ENCODE assay signal across 8 cellular contexts in the genomic region with DNA sequence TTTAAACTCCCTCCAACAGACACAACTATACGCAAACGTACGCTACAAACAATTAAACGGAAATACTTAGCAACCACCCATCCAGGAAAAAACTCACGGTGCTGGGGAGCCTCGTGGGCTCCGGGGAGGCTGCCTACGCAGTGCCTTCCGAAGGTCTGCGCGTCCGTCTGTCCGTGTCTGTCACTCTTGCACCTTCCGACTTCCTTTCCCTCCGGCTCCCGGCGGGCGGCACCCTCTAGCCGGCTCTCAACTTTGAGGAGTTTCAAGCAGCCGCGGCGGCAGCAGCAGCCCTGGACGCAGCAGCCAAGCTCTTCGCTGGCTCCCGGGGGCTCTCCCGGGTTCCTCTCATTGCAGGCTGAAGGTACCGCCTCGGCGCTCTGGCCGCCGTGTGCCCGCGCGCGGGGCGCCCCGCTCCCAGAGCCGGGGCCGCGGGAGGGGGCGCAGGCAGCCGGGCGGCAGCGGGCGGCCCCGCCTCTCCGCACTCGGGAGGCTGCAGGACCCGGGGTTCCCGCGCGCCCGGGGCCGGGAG. TPM values are rescaled to one million over a fixed set of nuclear protein-coding genes. Genes with fewer than 3 reads are reported as not detected.
A peak's percentile ranks its signal among the peaks of the same experiment; 100 is the strongest.
DNase-seq lines count a peak whose midpoint lies in the region; ATAC-seq and TF ChIP-seq lines count a peak whose summit lies in the region.

A gene with protein sequence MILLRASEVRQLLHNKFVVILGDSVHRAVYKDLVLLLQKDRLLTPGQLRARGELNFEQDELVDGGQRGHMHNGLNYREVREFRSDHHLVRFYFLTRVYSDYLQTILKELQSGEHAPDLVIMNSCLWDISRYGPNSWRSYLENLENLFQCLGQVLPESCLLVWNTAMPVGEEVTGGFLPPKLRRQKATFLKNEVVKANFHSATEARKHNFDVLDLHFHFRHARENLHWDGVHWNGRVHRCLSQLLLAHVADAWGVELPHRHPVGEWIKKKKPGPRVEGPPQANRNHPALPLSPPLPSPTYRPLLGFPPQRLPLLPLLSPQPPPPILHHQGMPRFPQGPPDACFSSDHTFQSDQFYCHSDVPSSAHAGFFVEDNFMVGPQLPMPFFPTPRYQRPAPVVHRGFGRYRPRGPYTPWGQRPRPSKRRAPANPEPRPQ (plus strand): TSS at position 257 of the 529 bp plus-strand sequence. CDS start 155,443 bp downstream, outside the sequence.

- no peaks in the 10 kb centered on the region for H3K9me3 ChIP-seq in BLaER1 treated with 17β-estradiol and CSF1 and Interleukin-3, amounts not matched to agents 10 nM and 100 nM (replicated peaks in 1 of 11)
- no peaks in the 10 kb centered on the region for H3K9me3 ChIP-seq in left ventricle myocardium inferior (replicated peaks)
- H3K9me3 ChIP-seq in vagina, result no peaks in the 10 kb centered on the region

- H3K4me1 ChIP-seq in BLaER1 treated with 17β-estradiol and CSF1 and Interleukin-3, amounts not matched to agents 10 nM and 100 nM, result peaks cover 16 to 38% (median 24%) of the 10 kb centered on the region in 10 experiments
- H3K4me1 ChIP-seq in left ventricle myocardium inferior, result peaks cover 41% of the 10 kb centered on the region
- H3K4me1 ChIP-seq in vagina, result peaks cover 52% of the 10 kb centered on the region

- H3K4me3 Mint-ChIP-seq in activated naive CD8-positive, alpha-beta T cell, result peak within 1 kb of the TSS; percentile 98

- peaks cover 20 to 69% (median 62%) of the 10 kb centered on the region in 11 experiments for H3K27me3 ChIP-seq in BLaER1 treated with 17β-estradiol and CSF1 and Interleukin-3, amounts not matched to agents 10 nM and 100 nM
- H3K27me3 ChIP-seq in left ventricle myocardium inferior (ENCODE audit: low read depth) (peaks cover 43% of the 10 kb centered on the region), vagina (no peaks in the 10 kb centered on the region)

- peaks cover 16% of the 10 kb centered on the region for H3K36me3 Mint-ChIP-seq in activated naive CD8-positive, alpha-beta T cell

- TF ChIP-seq CTCF in left ventricle myocardium inferior (IDR thresholded peaks at IDR 0.05; ENCODE audit: borderline replicate concordance) (peak; percentile 43), vagina (IDR thresholded peaks at IDR 0.05) (no peak)

- no peaks in the 10 kb centered on the region for H3K27me3 Mint-ChIP-seq in activated naive CD8-positive, alpha-beta T cell

- peak within 1 kb of the TSS; percentile 93 to 99 (median 96) for H3K4me2 ChIP-seq in BLaER1 treated with 17β-estradiol and CSF1 and Interleukin-3, amounts not matched to agents 10 nM and 100 nM

- peak within 1 kb of the TSS; percentile 14 to 83 (median 71); a peak in 21 of 22 replicates for H3K9ac ChIP-seq in BLaER1 treated with 17β-estradiol and CSF1 and Interleukin-3, amounts not matched to agents 10 nM and 100 nM

- peak within 1 kb of the TSS; percentile 61 to 88 (median 72) for H3K4me3 ChIP-seq in BLaER1 treated with 17β-estradiol and CSF1 and Interleukin-3, amounts not matched to agents 10 nM and 100 nM
- H3K4me3 ChIP-seq in left ventricle myocardium inferior (peak within 1 kb of the TSS; percentile 81), vagina (peak within 1 kb of the TSS; percentile 67 to 77)

- H3K4me1 Mint-ChIP-seq in activated naive CD8-positive, alpha-beta T cell (ENCODE audit: low read depth), result peaks cover 76% of the 10 kb centered on the region

- H4K20me1 ChIP-seq in BLaER1 treated with 17β-estradiol and CSF1 and Interleukin-3, amounts not matched to agents 10 nM and 100 nM, result peaks cover 0 to 4% (median 0%) of the 10 kb centered on the region in 11 experiments; a peak in 1 of 22 replicates

- no peaks in the 10 kb centered on the region for H3K9me3 Mint-ChIP-seq in activated naive CD8-positive, alpha-beta T cell (ENCODE audit: low read depth)

- peak; percentile 82 for ATAC-seq in GM19438 (IDR thresholded peaks at IDR 0.05; ENCODE audit: low read depth, unreplicated experiment)
- peak; percentile 75 for ATAC-seq in SK-N-SH treated with all-trans-retinoic acid at 6 μM for 48 hours

- intact Hi-C loops in left ventricle myocardium inferior (cut with micrococcal nuclease), result no loop called here
- intact Hi-C loops in vagina (cut with DNase I), result loop anchor here (5.0 kb wide), 1 partner anchor 298 kb away; no protein-coding TSS in a partner anchor

- peak within 1 kb of the TSS; percentile 99 for H3K27ac Mint-ChIP-seq in activated naive CD8-positive, alpha-beta T cell

- TF ChIP-seq POLR2A in vagina (IDR thresholded peaks at IDR 0.05), result no peak

- peak within 1 kb of the TSS in 6 of 11 experiments; percentile 26 to 73 (median 60); a peak in 10 of 22 replicates for H3K27ac ChIP-seq in BLaER1 treated with 17β-estradiol and CSF1 and Interleukin-3, amounts not matched to agents 10 nM and 100 nM
- H3K27ac ChIP-seq in left ventricle myocardium inferior (replicated peaks) (peak within 1 kb of the TSS; percentile 92), vagina (peak within 1 kb of the TSS; percentile 96)

- H3K36me3 ChIP-seq in BLaER1 treated with 17β-estradiol and CSF1 and Interleukin-3, amounts not matched to agents 10 nM and 100 nM, result no peaks in the 10 kb centered on the region
- H3K36me3 ChIP-seq in left ventricle myocardium inferior (no peaks in the 10 kb centered on the region), vagina (no peaks in the 10 kb centered on the region)

- DNase-seq in HuH-7 (ENCODE audit: low spot score) (peak; percentile 64), left ventricle myocardium inferior (peak; percentile 78), putamen (ENCODE audit: low spot score) (peak; percentile 32), vagina (ENCODE audit: extremely low spot score in 2 of 2) (no peak)

TF ChIP-seq in SK-N-SH treated with all-trans-retinoic acid at 6 μM for 48 hours, 23 proteins besides CTCF, POLR2A, EP300 and RAD21:
- no peak for TF ChIP-seq GLIS3 (CRISPR knock-in tag; IDR thresholded peaks at IDR 0.05)
- TF ChIP-seq ZC3H10 (CRISPR knock-in tag; IDR thresholded peaks at IDR 0.05), result no peak
- TF ChIP-seq, protein P1, sequence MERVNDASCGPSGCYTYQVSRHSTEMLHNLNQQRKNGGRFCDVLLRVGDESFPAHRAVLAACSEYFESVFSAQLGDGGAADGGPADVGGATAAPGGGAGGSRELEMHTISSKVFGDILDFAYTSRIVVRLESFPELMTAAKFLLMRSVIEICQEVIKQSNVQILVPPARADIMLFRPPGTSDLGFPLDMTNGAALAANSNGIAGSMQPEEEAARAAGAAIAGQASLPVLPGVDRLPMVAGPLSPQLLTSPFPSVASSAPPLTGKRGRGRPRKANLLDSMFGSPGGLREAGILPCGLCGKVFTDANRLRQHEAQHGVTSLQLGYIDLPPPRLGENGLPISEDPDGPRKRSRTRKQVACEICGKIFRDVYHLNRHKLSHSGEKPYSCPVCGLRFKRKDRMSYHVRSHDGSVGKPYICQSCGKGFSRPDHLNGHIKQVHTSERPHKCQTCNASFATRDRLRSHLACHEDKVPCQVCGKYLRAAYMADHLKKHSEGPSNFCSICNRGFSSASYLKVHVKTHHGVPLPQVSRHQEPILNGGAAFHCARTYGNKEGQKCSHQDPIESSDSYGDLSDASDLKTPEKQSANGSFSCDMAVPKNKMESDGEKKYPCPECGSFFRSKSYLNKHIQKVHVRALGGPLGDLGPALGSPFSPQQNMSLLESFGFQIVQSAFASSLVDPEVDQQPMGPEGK (CRISPR knock-in tag; IDR thresholded peaks at IDR 0.05; ENCODE audit: borderline replicate concordance), result no peak
- TF ChIP-seq ZNF70 (CRISPR knock-in tag; IDR thresholded peaks at IDR 0.05), result no peak
- no peak for TF ChIP-seq RARB (CRISPR knock-in tag; IDR thresholded peaks at IDR 0.05)
- TF ChIP-seq, protein P2, sequence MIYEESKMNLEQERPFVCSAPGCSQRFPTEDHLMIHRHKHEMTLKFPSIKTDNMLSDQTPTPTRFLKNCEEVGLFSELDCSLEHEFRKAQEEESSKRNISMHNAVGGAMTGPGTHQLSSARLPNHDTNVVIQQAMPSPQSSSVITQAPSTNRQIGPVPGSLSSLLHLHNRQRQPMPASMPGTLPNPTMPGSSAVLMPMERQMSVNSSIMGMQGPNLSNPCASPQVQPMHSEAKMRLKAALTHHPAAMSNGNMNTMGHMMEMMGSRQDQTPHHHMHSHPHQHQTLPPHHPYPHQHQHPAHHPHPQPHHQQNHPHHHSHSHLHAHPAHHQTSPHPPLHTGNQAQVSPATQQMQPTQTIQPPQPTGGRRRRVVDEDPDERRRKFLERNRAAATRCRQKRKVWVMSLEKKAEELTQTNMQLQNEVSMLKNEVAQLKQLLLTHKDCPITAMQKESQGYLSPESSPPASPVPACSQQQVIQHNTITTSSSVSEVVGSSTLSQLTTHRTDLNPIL (CRISPR knock-in tag; IDR thresholded peaks at IDR 0.05; ENCODE audit: low read depth), result no peak
- TF ChIP-seq BACH2 (CRISPR knock-in tag; IDR thresholded peaks at IDR 0.05; ENCODE audit: borderline replicate concordance), result no peak
- TF ChIP-seq ZNF565 (CRISPR knock-in tag; conservative IDR thresholded peaks at IDR 0.05; ENCODE audit: low read depth), result no peak
- no peak for TF ChIP-seq TCF4 (CRISPR knock-in tag; IDR thresholded peaks at IDR 0.05; ENCODE audit: borderline replicate concordance)
- TF ChIP-seq PPARA (CRISPR knock-in tag; IDR thresholded peaks at IDR 0.05; ENCODE audit: borderline replicate concordance), result no peak

RNA-seq across cellular contexts. Expression of the gene that starts here (rescaled TPM):
- total RNA-seq in left ventricle myocardium inferior (0.55 TPM), vagina (6.9 TPM)

Comparison
In these comparisons a context has a peak if more than half of its experiments do, and no peak if none do; other contexts are left out.
1. Peak in DNase-seq, H3K4me3 ChIP-seq and H3K27ac ChIP-seq in left ventricle myocardium inferior; RNA of the gene not detected or under 1 TPM.
2. DNase-seq: peak in HuH-7 (single experiment) and putamen (single experiment); none in vagina (0 of 2).
3. Peak in every context shown above with its lines, with median percentiles within 50 percentile points of each other: H3K27ac ChIP-seq and H3K4me3 ChIP-seq.